In genomic region chr10:71259282-71259681, GRCh38 we compare ENCODE assay signal across 27 cellular contexts. TPM values are rescaled to one million over a fixed set of nuclear protein-coding genes. Genes with fewer than 3 reads are reported as not detected.
DNase-seq lines count a peak whose midpoint lies in the region; TF ChIP-seq lines count a peak whose summit lies in the region.
"Had no signal": no experiment of that assay in that cellular context is flagged by ENCODE, and none has a peak within 500 bp of the region (broad histone marks: within the 10 kb centered on the region; RNA-seq: fewer than 3 reads in every experiment).

No MANE protein-coding gene starts in this region.

- no peak for TF ChIP-seq CTCF in hepatocyte (IDR thresholded peaks at IDR 0.05; ENCODE audit: poor library complexity)

- no peaks in the 10 kb centered on the region for H3K36me3 ChIP-seq in GM23248 (ENCODE audit: low read depth)
- H3K36me3 ChIP-seq in hepatocyte (replicated peaks; ENCODE audit: insufficient read depth, low read depth): no peaks in the 10 kb centered on the region
- H3K36me3 ChIP-seq in skeletal muscle satellite cell (ENCODE audit: insufficient read depth, low read length): no peaks in the 10 kb centered on the region
- no peaks in the 10 kb centered on the region for H3K36me3 ChIP-seq in CD4-positive, alpha-beta memory T cell (ENCODE audit: insufficient read depth, low read length)
- H3K36me3 ChIP-seq: lower lobe of right lung, sigmoid colon had no signal

- intact Hi-C loops in CD4-positive, alpha-beta memory T cell (cut with micrococcal nuclease): no loop called here

- H3K4me3 ChIP-seq in GM23248: no peak overlapping the region
- no peak overlapping the region for H3K4me3 ChIP-seq in hepatocyte
- no peak overlapping the region for H3K4me3 ChIP-seq in skeletal muscle satellite cell (ENCODE audit: low read length)
- no peak overlapping the region for H3K4me3 ChIP-seq in CD4-positive, alpha-beta memory T cell (ENCODE audit: low read length in 2 of 2)
- H3K4me3 ChIP-seq: lower lobe of right lung, sigmoid colon had no signal

- WGBS in GM23248 (ENCODE audit: low coverage in 1 of 2, low lambda C conversion rate in 2 of 2, missing lambda C conversion rate in 2 of 2), 2 experiments: 95 to 98% methylated on average over 7 of the region's 7 CpGs
- 86% methylated on average over 7 of the region's 7 CpGs for WGBS in hepatocyte (ENCODE audit: low lambda C conversion rate, missing lambda C conversion rate)

- H3K36me3 Mint-ChIP-seq in CD4-positive, alpha-beta memory T cell: no peaks in the 10 kb centered on the region
- H3K36me3 Mint-ChIP-seq: naive B cell, T-cell had no signal

- CTCF ChIA-PET in HEK293T (lab: Yijun Ruan, JAX): interaction anchor here (0.5 to 1.2 kb wide), 3 partner anchors 11 to 1741 kb away, joined by 3 to 4 read pairs (median 3); no protein-coding TSS in a partner anchor
- CTCF ChIA-PET in CD4-positive, alpha-beta memory T cell (lab: Charles Lee; ENCODE audit: partially characterized antibody): no interaction called here

- H3K9me2 ChIP-seq in GM23248 (ENCODE audit: insufficient read depth) (no peaks in the 10 kb centered on the region), hepatocyte (replicated peaks; ENCODE audit: insufficient read depth) (no peaks in the 10 kb centered on the region)

- H3K4me1 ChIP-seq in GM23248 (ENCODE audit: insufficient read depth) (peaks cover 35% of the 10 kb centered on the region), hepatocyte (ENCODE audit: insufficient read depth) (peaks cover 41% of the 10 kb centered on the region), skeletal muscle satellite cell (ENCODE audit: control insufficient read depth, insufficient read depth, low read length) (peaks cover 53% of the 10 kb centered on the region)
- no peaks in the 10 kb centered on the region for H3K4me1 ChIP-seq in CD4-positive, alpha-beta memory T cell (ENCODE audit: insufficient read depth, low read length)
- H3K4me1 ChIP-seq: Caco-2 had no signal

- H3K27ac ChIP-seq in GM23248 (peak overlapping the region; percentile 88), angular gyrus (ENCODE audit: low read depth, low read length) (peak overlapping the region; percentile 76), hepatocyte (peak overlapping the region; percentile 86)
- no peak overlapping the region for H3K27ac ChIP-seq in CD4-positive, alpha-beta memory T cell (ENCODE audit: low read depth, low read length)
- H3K27ac ChIP-seq: foreskin keratinocyte, lower lobe of right lung, sigmoid colon had no signal

- peaks cover 5 to 7% of the 10 kb centered on the region in 2 donors for H3K27me3 Mint-ChIP-seq in CD4-positive, alpha-beta memory T cell

- H3K9me3 ChIP-seq in GM23248 (ENCODE audit: low read depth): no peaks in the 10 kb centered on the region
- H3K9me3 ChIP-seq in hepatocyte (ENCODE audit: low read depth): no peaks in the 10 kb centered on the region
- H3K9me3 ChIP-seq in skeletal muscle satellite cell (replicated peaks; ENCODE audit: low read length): no peaks in the 10 kb centered on the region
- H3K9me3 ChIP-seq in CD4-positive, alpha-beta memory T cell (ENCODE audit: control insufficient read depth in 1 of 2, low read length in 2 of 2): no peaks in the 10 kb centered on the region
- H3K9me3 ChIP-seq: Caco-2, lower lobe of right lung, sigmoid colon had no signal

- H3K79me2 ChIP-seq in GM23248 (ENCODE audit: insufficient read depth) (no peaks in the 10 kb centered on the region), hepatocyte (peaks cover 4% of the 10 kb centered on the region)

- H3K4me2 ChIP-seq in GM23248 (ENCODE audit: unreplicated experiment) (no peak overlapping the region), hepatocyte (peak overlapping the region; percentile 60), skeletal muscle satellite cell (ENCODE audit: low read length) (peak overlapping the region; percentile 79)

- H3K27ac Mint-ChIP-seq in CD4-positive, alpha-beta memory T cell: no peak overlapping the region
- H3K27ac Mint-ChIP-seq: activated naive CD4-positive, alpha-beta T cell treated with anti-CD3 and anti-CD28 coated beads for 36 hours; activated T-cell treated with anti-CD3 and anti-CD28 coated beads, Interleukin-2, amount 50 U/mL, for 72 hours; naive B cell; T-cell had no signal

- no peak for DNase-seq in GM23248
- DNase-seq in hepatocyte (ENCODE audit: low spot score): no peak
- DNase-seq in HEK293T (ENCODE audit: extremely low spot score): no peak
- no peak for DNase-seq in activated CD4-positive, CD25-positive, alpha-beta regulatory T cell treated with anti-CD3 and anti-CD28 coated beads, Interleukin-2, amount 50 U/mL, for 72 hours
- DNase-seq in CD4-positive, alpha-beta memory T cell: no peak
- DNase-seq in Ammon's horn (ENCODE audit: low spot score): no peak
- DNase-seq: activated CD4-positive, alpha-beta T cell treated with anti-CD3 and anti-CD28 coated beads for 48 hours; activated naive CD4-positive, alpha-beta T cell treated with anti-CD3 and anti-CD28 coated beads for 36 hours; activated T-cell treated with anti-CD3 and anti-CD28 coated beads, Interleukin-2, amount 50 U/mL, for 72 hours; AML-193; amniotic stem cell; Caco-2; central memory CD4-positive, alpha-beta T cell; erythroblast; foreskin keratinocyte; hippocampal formation; lower lobe of right lung; MV-4-11; naive B cell; NCI-H1930; NCI-H226; SHP77; sigmoid colon; T-cell had no signal

- H4K20me1 ChIP-seq in GM23248 (ENCODE audit: insufficient read depth): no peaks in the 10 kb centered on the region
- H4K20me1 ChIP-seq in hepatocyte (ENCODE audit: insufficient read depth, poor library complexity, severe bottlenecking): no peaks in the 10 kb centered on the region

- POLR2A ChIA-PET in HEK293T (lab: Yijun Ruan, JAX): interaction anchor here (1.2 kb wide), 1 partner anchor 24 kb away, joined by 4 read pairs; no protein-coding TSS in a partner anchor
- POLR2A ChIA-PET in CD4-positive, alpha-beta memory T cell (lab: Charles Lee; ENCODE audit: partially characterized antibody): no interaction called here

- peaks cover 16% of the 10 kb centered on the region; the same call in 1 of the 2 replicates for H3F3A ChIP-seq in GM23248 (ENCODE audit: insufficient read depth)

- H3K4me1 Mint-ChIP-seq in CD4-positive, alpha-beta memory T cell: no peaks in the 10 kb centered on the region
- H3K4me1 Mint-ChIP-seq: T-cell had no signal

- no peak overlapping the region for H3K4me3 Mint-ChIP-seq in CD4-positive, alpha-beta memory T cell
- H3K4me3 Mint-ChIP-seq: activated naive CD4-positive, alpha-beta T cell treated with anti-CD3 and anti-CD28 coated beads for 36 hours; activated T-cell treated with anti-CD3 and anti-CD28 coated beads, Interleukin-2, amount 50 U/mL, for 72 hours; naive B cell; T-cell had no signal

- H3K9me3 Mint-ChIP-seq in CD4-positive, alpha-beta memory T cell: no peaks in the 10 kb centered on the region
- H3K9me3 Mint-ChIP-seq: activated naive CD4-positive, alpha-beta T cell treated with anti-CD3 and anti-CD28 coated beads for 36 hours; activated T-cell treated with anti-CD3 and anti-CD28 coated beads, Interleukin-2, amount 50 U/mL, for 72 hours; naive B cell; T-cell had no signal

- peak overlapping the region; percentile 61; the same call in 1 of the 2 replicates for H2AFZ ChIP-seq in GM23248
- H2AFZ ChIP-seq in hepatocyte: no peak overlapping the region

- H3K27me3 ChIP-seq in GM23248 (replicated peaks; ENCODE audit: insufficient read depth) (no peaks in the 10 kb centered on the region), hepatocyte (no peaks in the 10 kb centered on the region), skeletal muscle satellite cell (ENCODE audit: control insufficient read depth, insufficient read depth, low read length) (no peaks in the 10 kb centered on the region)
- no peaks in the 10 kb centered on the region for H3K27me3 ChIP-seq in CD4-positive, alpha-beta memory T cell (ENCODE audit: insufficient read depth, low read length)
- H3K27me3 ChIP-seq: sigmoid colon had no signal

- H3K9ac ChIP-seq in GM23248 (no peak overlapping the region), skeletal muscle satellite cell (ENCODE audit: low read depth, low read length) (peak overlapping the region; percentile 70)

- in situ Hi-C loops in GM23248 (cut with MboI): no loop called here

TF ChIP-seq in HEK293T, 16 proteins besides CTCF, POLR2A, EP300 and RAD21 (continues in another document):
- TF ChIP-seq FOXA1 (IDR thresholded peaks at IDR 0.05) (no peak), TARDBP (IDR thresholded peaks at IDR 0.05) (no peak), FOXM1 (IDR thresholded peaks at IDR 0.05; ENCODE audit: borderline replicate concordance) (no peak), SP1 (IDR thresholded peaks at IDR 0.05) (no peak), NFRKB (IDR thresholded peaks at IDR 0.05) (no peak), L3MBTL2 (conservative IDR thresholded peaks at IDR 0.05) (no peak), ELF4 (IDR thresholded peaks at IDR 0.05) (no peak), HDGF (IDR thresholded peaks at IDR 0.05; ENCODE audit: borderline replicate concordance) (no peak), LEF1 (IDR thresholded peaks at IDR 0.05; ENCODE audit: borderline replicate concordance) (no peak), ARNT (IDR thresholded peaks at IDR 0.05) (no peak), PKNOX1 (IDR thresholded peaks at IDR 0.05) (no peak), SUZ12 (IDR thresholded peaks at IDR 0.05) (no peak), BHLHE40 (IDR thresholded peaks at IDR 0.05; ENCODE audit: borderline replicate concordance) (no peak)

RNA-seq across cellular contexts. Expression of gene UNC5B, which starts 46.9 kb away (rescaled TPM):
- total RNA-seq in GM23248 (2014; rRNA removed; shearing (Covaris generic)): 6.4 and 6.5 TPM in 2 replicates
- polyA plus RNA-seq in GM23248 (2016; fragmentation: Nextera tagmentation; extraction: Ambion mirVana) (2.7 and 3.0 TPM in 2 replicates), hepatocyte (10.9 and 12.7 TPM in 2 replicates)
- 12.4 and 15.5 TPM in 2 replicates for total RNA-seq in hepatocyte
- 15.0 and 15.3 TPM in 2 replicates for total RNA-seq in skeletal muscle satellite cell (2012; rRNA removed)
- not detected for total RNA-seq in CD4-positive, alpha-beta memory T cell
- polyA plus RNA-seq in CD4-positive, alpha-beta memory T cell: not detected
- total RNA-seq: OCI-LY7 had no signal

RNA-seq across cellular contexts. Expression of gene SLC29A3, which starts 59.8 kb away (rescaled TPM):
- total RNA-seq in GM23248 (2014; rRNA removed; shearing (Covaris generic)): 1.9 and 3.0 TPM in 2 replicates
- polyA plus RNA-seq in GM23248 (2016; fragmentation: Nextera tagmentation; extraction: Ambion mirVana) (7.3 TPM in 2 replicates), hepatocyte (11.3 and 12.0 TPM in 2 replicates)
- total RNA-seq in hepatocyte: 8.4 and 11.4 TPM in 2 replicates
- 1.3 and 1.7 TPM in 2 replicates for total RNA-seq in skeletal muscle satellite cell (2012; rRNA removed)
- 1 to 10 TPM; 7.0 to 9.1 TPM for total RNA-seq in CD4-positive, alpha-beta memory T cell
- 1 to 10 TPM; 8.0 to 8.5 TPM for polyA plus RNA-seq in CD4-positive, alpha-beta memory T cell
